ENCODE assay signal across 10 cellular contexts in the genomic region with DNA sequence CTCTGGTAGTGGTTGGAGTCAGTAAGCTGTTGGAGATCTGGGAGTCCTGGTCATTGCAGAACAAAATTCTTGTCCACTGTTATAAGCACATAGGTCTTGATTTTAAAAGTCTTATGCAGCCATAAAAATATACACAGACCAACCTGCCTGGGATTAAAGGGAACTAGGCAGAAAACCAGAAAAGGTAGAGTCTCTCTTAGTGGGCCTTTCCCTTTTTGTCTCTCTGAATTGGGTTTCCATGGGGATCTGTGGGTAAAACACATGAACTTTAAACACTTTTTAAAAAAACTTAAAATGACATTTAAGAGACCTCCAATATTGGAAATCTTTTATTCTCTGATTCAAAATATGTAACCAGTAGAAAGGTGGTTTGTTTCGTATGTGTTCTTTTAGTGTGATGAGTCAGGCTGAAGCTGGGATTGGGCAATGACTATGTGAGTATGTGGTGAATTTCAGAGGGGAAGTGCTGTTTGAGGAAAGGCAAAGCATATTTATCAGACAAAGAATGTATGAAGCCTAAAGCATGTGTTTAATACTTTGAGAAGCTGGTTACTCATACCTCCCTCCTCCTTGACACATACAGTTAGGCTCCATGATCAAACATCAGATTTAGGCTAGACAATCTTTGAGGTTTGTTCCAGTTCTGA. TPM values are rescaled to one million over a fixed set of nuclear protein-coding genes. Genes with fewer than 3 reads are reported as not detected.
DNase-seq lines count a peak whose midpoint lies in the region; ATAC-seq and TF ChIP-seq lines count a peak whose summit lies in the region.
"Had no signal": no experiment of that assay in that cellular context is flagged by ENCODE, and none has a peak within 500 bp of the region (broad histone marks: within the 10 kb centered on the region; RNA-seq: fewer than 3 reads in every experiment).

No MANE protein-coding gene starts in this region.

- H3K4me1 ChIP-seq in foreskin keratinocyte = peaks cover 45% of the 10 kb centered on the region
- peaks cover 6% of the 10 kb centered on the region for H3K4me1 ChIP-seq in effector memory CD4-positive, alpha-beta T cell (ENCODE audit: control insufficient read depth, insufficient read depth, low read length, poor library complexity, severe bottlenecking)

- H3K4me3 ChIP-seq in effector memory CD4-positive, alpha-beta T cell (ENCODE audit: insufficient read depth, low read depth, low read length, poor library complexity, severe bottlenecking) = no peak overlapping the region

- no peaks in the 10 kb centered on the region for H3K27me3 ChIP-seq in foreskin keratinocyte
- no peaks in the 10 kb centered on the region for H3K27me3 ChIP-seq in effector memory CD4-positive, alpha-beta T cell (replicated peaks; ENCODE audit: control insufficient read depth, insufficient read depth, low read length, poor library complexity, severe bottlenecking)

- peak overlapping the region; percentile 78 for H3K27ac ChIP-seq in foreskin keratinocyte
- no peak overlapping the region for H3K27ac ChIP-seq in effector memory CD4-positive, alpha-beta T cell (ENCODE audit: insufficient read depth, low read length, poor library complexity, severe bottlenecking)

- TF ChIP-seq CTCF in foreskin keratinocyte (conservative IDR thresholded peaks at IDR 0.05) = no peak

- H3K36me3 ChIP-seq in effector memory CD4-positive, alpha-beta T cell (ENCODE audit: control insufficient read depth, insufficient read depth, low read length) = no peaks in the 10 kb centered on the region

- no peaks in the 10 kb centered on the region for H3K9me3 ChIP-seq in effector memory CD4-positive, alpha-beta T cell (ENCODE audit: control insufficient read depth, low read length)

- peak; percentile 3 for DNase-seq in stimulated activated CD4-positive, alpha-beta T cell treated with anti-CD3 and anti-CD28 coated beads, Interleukin-4, amount 100 ng/mL, for 24 hours
- DNase-seq in stimulated activated CD4-positive, alpha-beta T cell treated with anti-CD3 and anti-CD28 coated beads, Interleukin-12 subunit alpha, Interleukin-12 subunit beta, amount 100 ng/mL, for 4 hours = no peak
- peak; percentile 76 for DNase-seq in SKM-1 treated with dmso at 0.1 percent for 144 hours (lab: John Stamatoyannopoulos, UW; ENCODE audit: unreplicated experiment)
- peak; percentile 87 to 93 for DNase-seq in foreskin keratinocyte
- no peak for DNase-seq in effector memory CD4-positive, alpha-beta T cell
- DNase-seq in NCI-H524 (lab: John Stamatoyannopoulos, UW) = no peak
- no peak for DNase-seq in NCI-H446 treated with DMSO at 0.1 percent for 48 hours (lab: John Stamatoyannopoulos, UW)
- DNase-seq: DND-41, NCI-H1417 had no signal

- peak; percentile 84 for ATAC-seq in foreskin keratinocyte
- no peak for ATAC-seq in HG03095 (IDR thresholded peaks at IDR 0.05; ENCODE audit: unreplicated experiment)

RNA-seq across cellular contexts. Expression of a gene that starts 29.6 kb away (rescaled TPM):
- total RNA-seq in foreskin keratinocyte = 26.4 and 30.4 TPM in 2 replicates
- polyA plus RNA-seq in foreskin keratinocyte = 18.1 and 24.0 TPM in 2 replicates

Comparison
In these comparisons a context has a peak if more than half of its experiments do, and no peak if none do; other contexts are left out.
1. DNase-seq: peak in stimulated activated CD4-positive, alpha-beta T cell treated with anti-CD3 and anti-CD28 coated beads, Interleukin-4, amount 100 ng/mL, for 24 hours (single experiment), SKM-1 treated with dmso at 0.1 percent for 144 hours (single experiment) and foreskin keratinocyte (2 of 2); none in stimulated activated CD4-positive, alpha-beta T cell treated with anti-CD3 and anti-CD28 coated beads, Interleukin-12 subunit alpha, Interleukin-12 subunit beta, amount 100 ng/mL, for 4 hours (single experiment), effector memory CD4-positive, alpha-beta T cell (0 of 3), NCI-H524 (0 of 2) and NCI-H446 treated with DMSO at 0.1 percent for 48 hours (single experiment).